Comparison of ENCODE assay signal across 1 cellular context in genomic region chr2:121283670-121284245, GRCh38.
TF ChIP-seq lines count a peak whose summit lies in the region.

No MANE protein-coding gene starts in this region.

TF ChIP-seq in HepG2, 621 proteins besides CTCF, POLR2A, EP300 and RAD21:
- TF ChIP-seq GRHL1 (CRISPR knock-in tag; conservative IDR thresholded peaks at IDR 0.05) (no peak), HIVEP1 (CRISPR knock-in tag; IDR thresholded peaks at IDR 0.05) (no peak), ZNF281 (CRISPR knock-in tag; IDR thresholded peaks at IDR 0.05; ENCODE audit: borderline replicate concordance) (no peak), ATM (IDR thresholded peaks at IDR 0.05; ENCODE audit: borderline replicate concordance) (no peak), ZFP82 (CRISPR knock-in tag; IDR thresholded peaks at IDR 0.05; ENCODE audit: borderline replicate concordance) (no peak), ZSCAN20 (CRISPR knock-in tag; IDR thresholded peaks at IDR 0.05; ENCODE audit: borderline replicate concordance) (no peak), ZNF30 (CRISPR knock-in tag; IDR thresholded peaks at IDR 0.05) (no peak), ZBTB25 (CRISPR knock-in tag; IDR thresholded peaks at IDR 0.05) (no peak), AKNA (CRISPR knock-in tag; IDR thresholded peaks at IDR 0.05; ENCODE audit: borderline replicate concordance) (no peak), ZNF772 (CRISPR knock-in tag; IDR thresholded peaks at IDR 0.05) (no peak), CEBPG (CRISPR knock-in tag; IDR thresholded peaks at IDR 0.05) (no peak), MTA3 (CRISPR knock-in tag; IDR thresholded peaks at IDR 0.05) (no peak), SOX5 (CRISPR knock-in tag; IDR thresholded peaks at IDR 0.05; ENCODE audit: borderline replicate concordance) (no peak), AHR (CRISPR knock-in tag; IDR thresholded peaks at IDR 0.05) (no peak), GLMP (CRISPR knock-in tag; IDR thresholded peaks at IDR 0.05; ENCODE audit: borderline replicate concordance) (no peak), ZNF33A (CRISPR knock-in tag; IDR thresholded peaks at IDR 0.05; ENCODE audit: borderline replicate concordance) (no peak), ZNF549 (CRISPR knock-in tag; IDR thresholded peaks at IDR 0.05) (no peak)
